In genomic region chr15:88631464-88632028, GRCh38 we compare ENCODE assay signal across 11 cellular contexts. TPM values are rescaled to one million over a fixed set of nuclear protein-coding genes. Genes with fewer than 3 reads are reported as not detected.
DNase-seq lines count a peak whose midpoint lies in the region; ATAC-seq and TF ChIP-seq lines count a peak whose summit lies in the region.
"Had no signal": no experiment of that assay in that cellular context is flagged by ENCODE, and none has a peak within 500 bp of the region (broad histone marks: within the 10 kb centered on the region; RNA-seq: fewer than 3 reads in every experiment).

No MANE protein-coding gene starts in this region.

- H2AFZ ChIP-seq in OCI-LY3 (ENCODE audit: low read depth, low read length): no peak overlapping the region

- H3K4me3 ChIP-seq in DOHH2 (ENCODE audit: low read length) (0 out of 2 replicates have a peak overlapping the region, but pooled peaks have one; percentile 15), OCI-LY3 (ENCODE audit: low read length) (no peak overlapping the region), spleen (no peak overlapping the region), foreskin fibroblast (ENCODE audit: low read depth in 1 of 2, low read length in 2 of 2) (no peak overlapping the region)
- no peak overlapping the region for H3K4me3 ChIP-seq in effector memory CD4-positive, alpha-beta T cell (ENCODE audit: insufficient read depth, low read depth, low read length, poor library complexity, severe bottlenecking)
- H3K4me3 ChIP-seq: right lobe of liver had no signal

- TF ChIP-seq POLR2A in spleen (IDR thresholded peaks at IDR 0.05): no peak

- peaks cover 14% of the 10 kb centered on the region for H4K20me1 ChIP-seq in DOHH2 (ENCODE audit: control insufficient read depth, insufficient read depth, low read depth, low read length)
- H4K20me1 ChIP-seq in OCI-LY3 (ENCODE audit: insufficient read depth, low read length): peaks cover 62% of the 10 kb centered on the region

- H3K9me3 ChIP-seq in DOHH2 (ENCODE audit: control insufficient read depth, insufficient read depth, low read length): no peaks in the 10 kb centered on the region
- no peaks in the 10 kb centered on the region for H3K9me3 ChIP-seq in OCI-LY3 (ENCODE audit: insufficient read depth, low read length)
- no peaks in the 10 kb centered on the region for H3K9me3 ChIP-seq in effector memory CD4-positive, alpha-beta T cell (ENCODE audit: control insufficient read depth, low read length)
- no peaks in the 10 kb centered on the region for H3K9me3 ChIP-seq in spleen
- H3K9me3 ChIP-seq: right lobe of liver had no signal

- DNase-seq in effector memory CD4-positive, alpha-beta T cell: no peak
- peak; percentile 85 for DNase-seq in spleen
- no peak for DNase-seq in DMS153 treated with DMSO at 0.1 percent for 48 hours (lab: John Stamatoyannopoulos, UW; ENCODE audit: unreplicated experiment)
- no peak for DNase-seq in foreskin fibroblast
- DNase-seq in left cardiac atrium: no peak
- DNase-seq: endodermal cell, glutamatergic neuron, right lobe of liver, RPMI8226 had no signal

- intact Hi-C loops in spleen (cut with DNase I; ENCODE audit: low total_unique reads) (no loop called here), left cardiac atrium (cut with DNase I) (no loop called here)

- H3K4me1 ChIP-seq in DOHH2 (ENCODE audit: control insufficient read depth, low read length) (peaks cover 97% of the 10 kb centered on the region), OCI-LY3 (ENCODE audit: low read length) (peaks cover 100% of the 10 kb centered on the region), spleen (peaks cover 45 to 98% (median 88%) of the 10 kb centered on the region in 6 donors)
- H3K4me1 ChIP-seq in effector memory CD4-positive, alpha-beta T cell (ENCODE audit: control insufficient read depth, insufficient read depth, low read length, poor library complexity, severe bottlenecking): peaks cover 68% of the 10 kb centered on the region
- H3K4me1 ChIP-seq: right lobe of liver had no signal

- H3K27me3 ChIP-seq in DOHH2 (ENCODE audit: control insufficient read depth, low read length) (no peaks in the 10 kb centered on the region), OCI-LY3 (ENCODE audit: low read depth, low read length) (no peaks in the 10 kb centered on the region), spleen (replicated peaks in 1 of 7) (no peaks in the 10 kb centered on the region)
- no peaks in the 10 kb centered on the region for H3K27me3 ChIP-seq in effector memory CD4-positive, alpha-beta T cell (replicated peaks; ENCODE audit: control insufficient read depth, insufficient read depth, low read length, poor library complexity, severe bottlenecking)
- H3K27me3 ChIP-seq: right lobe of liver had no signal

- H3K4me2 ChIP-seq in DOHH2 (ENCODE audit: low read length): peak overlapping the region; percentile 12; the same call in 1 of the 2 replicates
- peak overlapping the region; percentile 51 for H3K4me2 ChIP-seq in OCI-LY3 (ENCODE audit: low read length)

- WGBS in spleen, 5 donors: 72 to 86% (median 82%) methylated on average over 12 of the region's 12 CpGs

- no peak for ATAC-seq in left cardiac atrium

- H3K9ac ChIP-seq in OCI-LY3 (ENCODE audit: low read length): no peak overlapping the region

- no peak for TF ChIP-seq CTCF in DOHH2 (IDR thresholded peaks at IDR 0.05; ENCODE audit: low read depth, low read length, poor library complexity, severe bottlenecking)
- no peak for TF ChIP-seq CTCF in OCI-LY3 (IDR thresholded peaks at IDR 0.05; ENCODE audit: low read depth, low read length)
- peak in 2 of 11 experiments; percentile 18 to 21 for TF ChIP-seq CTCF in spleen (IDR thresholded peaks at IDR 0.05 in 8 of 11, conservative IDR thresholded peaks at IDR 0.05 in 3 of 11)
- TF ChIP-seq CTCF in foreskin fibroblast (IDR thresholded peaks at IDR 0.05; ENCODE audit: low read depth, low read length): no peak

- H3K27ac ChIP-seq in DOHH2 (ENCODE audit: low read depth, low read length): peak overlapping the region; percentile 97
- peak overlapping the region; percentile 99 for H3K27ac ChIP-seq in OCI-LY3 (ENCODE audit: low read length)
- H3K27ac ChIP-seq in effector memory CD4-positive, alpha-beta T cell (ENCODE audit: insufficient read depth, low read length, poor library complexity, severe bottlenecking): peak overlapping the region; percentile 62
- peak overlapping the region; percentile 64 to 99 (median 96) for H3K27ac ChIP-seq in spleen
- H3K27ac ChIP-seq: right lobe of liver had no signal

- H3K79me2 ChIP-seq in DOHH2 (ENCODE audit: control insufficient read depth, low read length) (peaks cover 79% of the 10 kb centered on the region), OCI-LY3 (ENCODE audit: low read length) (peaks cover 86% of the 10 kb centered on the region)

- H3K36me3 ChIP-seq in DOHH2 (ENCODE audit: control insufficient read depth, low read length) (peaks cover 90% of the 10 kb centered on the region), OCI-LY3 (replicated peaks; ENCODE audit: low read depth, low read length) (peaks cover 75% of the 10 kb centered on the region), spleen (peaks cover 4 to 68% (median 30%) of the 10 kb centered on the region in 6 donors)
- H3K36me3 ChIP-seq in effector memory CD4-positive, alpha-beta T cell (ENCODE audit: control insufficient read depth, insufficient read depth, low read length): peaks cover 33% of the 10 kb centered on the region

- H3F3A ChIP-seq in DOHH2 (ENCODE audit: control insufficient read depth, insufficient read depth): peaks cover 39% of the 10 kb centered on the region

- H3K9me2 ChIP-seq in DOHH2 (replicated peaks; ENCODE audit: control insufficient read depth, low read length): no peaks in the 10 kb centered on the region

RNA-seq across cellular contexts. Expression of gene ISG20, which starts 7.3 kb away (rescaled TPM):
- total RNA-seq in spleen: 100 to 1,000 TPM in 5 of 7 donors, 10 to 100 TPM in 2; 70.5 to 171 (median 127) TPM
- 100 to 1,000 TPM; 142 to 365 (median 198) TPM for polyA plus RNA-seq in spleen
- total RNA-seq in left cardiac atrium: 10 to 100 TPM in 1 of 2 donors, 1 to 10 TPM in 1; 4.0 to 10.2 TPM

RNA-seq across cellular contexts. Expression of gene AEN, which starts 10.4 kb away (rescaled TPM):
- total RNA-seq in spleen (10 to 100 TPM; 20.3 to 40.3 (median 29.5) TPM), left cardiac atrium (10 to 100 TPM in 1 of 2 donors, 1 to 10 TPM in 1; 9.9 to 15.4 TPM)
- polyA plus RNA-seq in spleen: 10 to 100 TPM; 12.9 to 18.6 (median 14.6) TPM

Comparison
In these comparisons a context has a peak if more than half of its experiments do, and no peak if none do; other contexts are left out.
1. RNA of gene ISG20, which starts 7.3 kb away (total RNA-seq): 70.5 to 171 TPM in spleen; 4.0 to 10.2 TPM in left cardiac atrium; every median in the first group is over 4 times any median in the second.
2. Peak in every context shown above with its lines, with median percentiles within 50 percentile points of each other: H3K27ac ChIP-seq.